In the genomic region with DNA sequence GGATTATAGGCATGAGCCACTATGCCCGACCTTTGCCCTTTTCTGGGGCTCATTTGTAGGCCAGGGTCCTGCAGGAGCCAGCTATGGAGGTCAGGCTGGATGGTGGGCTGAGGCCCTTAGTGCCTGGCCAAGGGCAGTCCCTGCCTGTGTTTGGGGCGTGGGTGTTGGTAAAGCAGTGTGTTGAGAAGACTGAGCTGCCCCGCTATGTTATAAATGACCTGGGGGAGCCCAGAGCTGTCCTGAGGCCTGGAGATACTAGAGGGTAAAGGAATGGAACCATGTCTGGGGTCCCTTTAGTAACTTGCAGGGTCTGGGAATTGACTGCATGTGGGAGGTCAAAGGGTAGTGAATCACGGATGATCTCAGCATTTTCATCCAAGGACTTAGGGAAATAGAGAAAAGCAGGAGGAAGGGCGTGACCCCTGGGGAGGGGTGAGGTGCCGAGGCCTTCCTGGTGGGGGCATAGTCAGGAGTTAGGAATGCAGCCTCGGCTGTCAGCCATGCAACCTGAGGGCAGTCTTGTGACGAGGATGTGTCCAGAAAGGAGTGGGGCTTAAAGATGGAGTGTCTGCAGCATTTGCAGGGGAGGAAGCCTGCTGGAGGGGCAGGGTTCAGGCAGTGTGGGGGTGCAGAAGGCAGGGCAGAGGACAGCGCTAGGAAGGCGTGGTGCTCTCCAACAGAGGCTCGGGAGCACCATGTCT, we compare ENCODE assay signal across 12 cellular contexts. TPM values are rescaled to one million over a fixed set of nuclear protein-coding genes. Genes with fewer than 3 reads are reported as not detected.
DNase-seq lines count a peak whose midpoint lies in the region; ATAC-seq and TF ChIP-seq lines count a peak whose summit lies in the region.
"Had no signal": no experiment of that assay in that cellular context is flagged by ENCODE, and none has a peak within 500 bp of the region (broad histone marks: within the 10 kb centered on the region; RNA-seq: fewer than 3 reads in every experiment).

No MANE protein-coding gene starts in this region.

- H3K27ac ChIP-seq in right lobe of liver = no peak overlapping the region
- H3K27ac ChIP-seq in tibial nerve = no peak overlapping the region

- TF ChIP-seq POLR2A in right lobe of liver (IDR thresholded peaks at IDR 0.05) (no peak), tibial nerve (IDR thresholded peaks at IDR 0.05) (no peak)

- H3K4me3 ChIP-seq in AG10803 (ENCODE audit: low read length) (no peak overlapping the region), right lobe of liver (no peak overlapping the region), tibial nerve (no peak overlapping the region)

- H3K36me3 Mint-ChIP-seq in central memory CD8-positive, alpha-beta T cell (ENCODE audit: insufficient read depth) = peaks cover 79% of the 10 kb centered on the region

- H3K27me3 ChIP-seq in right lobe of liver = no peaks in the 10 kb centered on the region
- H3K27me3 ChIP-seq in tibial nerve = no peaks in the 10 kb centered on the region

- H3K36me3 ChIP-seq in right lobe of liver (peaks cover 0 to 97% (median 43%) of the 10 kb centered on the region in 4 donors), tibial nerve (peaks cover 0 to 98% (median 6%) of the 10 kb centered on the region in 3 donors)

- no peak for ATAC-seq in central memory CD8-positive, alpha-beta T cell (replicated peaks; ENCODE audit: extremely low read depth, poor library complexity, severe bottlenecking)
- peak in 3 of 4 donors; percentile 21 to 69 (median 62) for ATAC-seq in right lobe of liver
- ATAC-seq: activated CD4-positive, CD25-positive, alpha-beta regulatory T cell treated with anti-CD3 and anti-CD28 coated beads, Interleukin-2, amount 50 U/mL, for 24 hours had no signal

- H3K4me3 Mint-ChIP-seq in central memory CD8-positive, alpha-beta T cell = no peak overlapping the region

- DNase-seq in AG10803 (ENCODE audit: low read depth) = peak; percentile 50
- DNase-seq in LHCN-M2 (ENCODE audit: low read depth) = peak; percentile 92
- no peak for DNase-seq in central memory CD8-positive, alpha-beta T cell (ENCODE audit: low spot score in 2 of 2)
- no peak for DNase-seq in right lobe of liver
- DNase-seq in NCI-H2029 treated with DMSO at 0.1 percent for 48 hours (lab: John Stamatoyannopoulos, UW) = no peak
- no peak for DNase-seq in head of caudate nucleus
- no peak for DNase-seq in tibial nerve (ENCODE audit: low spot score in 2 of 2)
- DNase-seq in effector CD8-positive, alpha-beta T cell (lab: John Stamatoyannopoulos, UW) = no peak
- DNase-seq: COR-L47, NCI-H345, nucleus accumbens had no signal

- intact Hi-C loops in right lobe of liver (cut with DNase I) = no loop called here
- intact Hi-C loops in head of caudate nucleus (cut with DNase I) = no loop called here

- TF ChIP-seq CTCF in AG10803 (conservative IDR thresholded peaks at IDR 0.05; ENCODE audit: low read length) (no peak), right lobe of liver (IDR thresholded peaks at IDR 0.05) (no peak), tibial nerve (IDR thresholded peaks at IDR 0.05) (no peak)

- TF ChIP-seq EP300 in tibial nerve (IDR thresholded peaks at IDR 0.05) = no peak

- no peaks in the 10 kb centered on the region for H3K27me3 Mint-ChIP-seq in central memory CD8-positive, alpha-beta T cell

- H3K9me3 ChIP-seq in right lobe of liver (no peaks in the 10 kb centered on the region), tibial nerve (no peaks in the 10 kb centered on the region)

- H3K4me1 ChIP-seq in right lobe of liver (no peaks in the 10 kb centered on the region), tibial nerve (no peaks in the 10 kb centered on the region)

- no peaks in the 10 kb centered on the region for H3K9me3 Mint-ChIP-seq in central memory CD8-positive, alpha-beta T cell

- 83% methylated on average over 8 of the region's 11 CpGs for WGBS in right lobe of liver (ENCODE audit: insufficient coverage, low coverage, low lambda C conversion rate, missing lambda C conversion rate)
- 69 to 71% methylated on average over 11 of the region's 11 CpGs for WGBS in tibial nerve, 2 donors

- H3K27ac Mint-ChIP-seq in central memory CD8-positive, alpha-beta T cell (ENCODE audit: low read depth) = peak overlapping the region; percentile 18

- no peaks in the 10 kb centered on the region for H3K4me1 Mint-ChIP-seq in central memory CD8-positive, alpha-beta T cell

RNA-seq across cellular contexts. Expression of a gene that starts 31.5 kb away (rescaled TPM):
- total RNA-seq in LHCN-M2 (2014; rRNA removed) (153 and 170 TPM in 2 replicates), right lobe of liver (10 to 100 TPM; 53.3 to 76.5 (median 63.2) TPM), tibial nerve (100 to 1,000 TPM in 1 of 4 donors, 10 to 100 TPM in 3; 86.4 to 110 (median 94.9) TPM)
- 62.2 TPM for polyA plus RNA-seq in LHCN-M2 (2012)

RNA-seq across cellular contexts. Expression of a gene that starts 42.9 kb away (rescaled TPM):
- total RNA-seq in LHCN-M2 (2014; rRNA removed) = 216 and 247 TPM in 2 replicates
- polyA plus RNA-seq in LHCN-M2 (2012) = 179 TPM
- 10 to 100 TPM; 50.5 to 63.1 (median 60.5) TPM for total RNA-seq in right lobe of liver
- 100 to 1,000 TPM; 138 to 199 (median 179) TPM for total RNA-seq in tibial nerve

RNA-seq across cellular contexts. Expression of a gene that starts 44.1 kb away (rescaled TPM):
- 23.2 and 29.9 TPM in 2 replicates for total RNA-seq in LHCN-M2 (2014; rRNA removed)
- polyA plus RNA-seq in LHCN-M2 (2012) = 8.6 TPM
- 10 to 100 TPM in 4 of 6 experiments, 1 to 10 TPM in 2; 9.6 to 15.2 (median 10.2) TPM for total RNA-seq in right lobe of liver
- 10 to 100 TPM; 18.6 to 53.1 (median 28.3) TPM for total RNA-seq in tibial nerve

Comparison
In these comparisons a context has a peak if more than half of its experiments do, and no peak if none do; other contexts are left out.
1. DNase-seq: peak in AG10803 (single experiment) and LHCN-M2 (single experiment); none in central memory CD8-positive, alpha-beta T cell (0 of 2), right lobe of liver (0 of 3), NCI-H2029 treated with DMSO at 0.1 percent for 48 hours (single experiment), head of caudate nucleus (0 of 42), tibial nerve (0 of 2) and effector CD8-positive, alpha-beta T cell (single experiment).